8 cellular contexts compared by ENCODE assay signal in genomic region chr17:67376892-67377726, GRCh38. TPM values are rescaled to one million over a fixed set of nuclear protein-coding genes. Genes with fewer than 3 reads are reported as not detected.
DNase-seq lines count a peak whose midpoint lies in the region; ATAC-seq and TF ChIP-seq lines count a peak whose summit lies in the region.

Gene PITPNC1 (plus strand): TSS chr17:67377281.

- H3K27ac Mint-ChIP-seq in activated CD4-positive, alpha-beta T cell treated with anti-CD3 and anti-CD28 coated beads for 36 hours = peak within 1 kb of the TSS; percentile 82
- H3K27ac Mint-ChIP-seq in chondrocyte (ENCODE audit: unreplicated experiment) = peak within 1 kb of the TSS; percentile 88

- no peaks in the 10 kb centered on the region for H3K27me3 Mint-ChIP-seq in activated CD4-positive, alpha-beta T cell treated with anti-CD3 and anti-CD28 coated beads for 36 hours
- H3K27me3 Mint-ChIP-seq in chondrocyte (ENCODE audit: low read depth) = no peaks in the 10 kb centered on the region

- peak within 1 kb of the TSS; percentile 83 for H3K4me3 Mint-ChIP-seq in activated CD4-positive, alpha-beta T cell treated with anti-CD3 and anti-CD28 coated beads for 36 hours
- H3K4me3 Mint-ChIP-seq in chondrocyte (ENCODE audit: unreplicated experiment) = peak within 1 kb of the TSS; percentile 81

- CTCF ChIA-PET in activated CD4-positive, alpha-beta T cell treated with anti-CD3 and anti-CD28 coated beads for 36 hours (lab: Charles Lee) = interaction anchor here (0.6 to 8.7 kb wide), 20 partner anchors 8 to 371 kb away, joined by 3 to 171 read pairs (median 7); partner anchors contain the start of genes NOL11 and PSMD12

- in situ Hi-C loops in GM18951 (cut with MboI; ENCODE audit: low sequenced_read_pairs, unreplicated experiment) = loop anchor here (10.0 kb wide), 2 partner anchors 238 to 318 kb away; no protein-coding TSS in a partner anchor

- peaks cover 40% of the 10 kb centered on the region for H3K4me1 Mint-ChIP-seq in activated CD4-positive, alpha-beta T cell treated with anti-CD3 and anti-CD28 coated beads for 36 hours
- H3K4me1 Mint-ChIP-seq in chondrocyte (ENCODE audit: low read depth) = peaks cover 24% of the 10 kb centered on the region

- peaks cover 3% of the 10 kb centered on the region for H3K9me3 Mint-ChIP-seq in activated CD4-positive, alpha-beta T cell treated with anti-CD3 and anti-CD28 coated beads for 36 hours (ENCODE audit: low read depth)
- H3K9me3 Mint-ChIP-seq in chondrocyte (ENCODE audit: low read depth) = no peaks in the 10 kb centered on the region

- peak; percentile 70 for ATAC-seq in HG03196 (IDR thresholded peaks at IDR 0.05; ENCODE audit: unreplicated experiment)
- ATAC-seq in activated CD4-positive, alpha-beta T cell treated with anti-CD3 and anti-CD28 coated beads for 36 hours = peak; percentile 74

- intact Hi-C loops in activated CD4-positive, alpha-beta T cell treated with anti-CD3 and anti-CD28 coated beads for 36 hours (cut with DNase I, micrococcal nuclease) = loop anchor here (1.0 to 10.0 kb wide), 7 partner anchors 11 to 660 kb away; partner anchors contain the start of genes C17orf58 (in 1 of the 2), KPNA2 (in 1 of the 2), NOL11 (in 1 of the 2) and PSMD12 (in 1 of the 2)

- no peak for DNase-seq in AG09309 (ENCODE audit: low read depth)
- peak; percentile 66 for DNase-seq in NCI-H510A (lab: John Stamatoyannopoulos, UW)
- peak; percentile 94 for DNase-seq in activated CD4-positive, alpha-beta T cell treated with anti-CD3 and anti-CD28 coated beads for 36 hours
- peak; percentile 94 for DNase-seq in chondrocyte (ENCODE audit: low spot score)
- DNase-seq in kidney tubule cell (ENCODE audit: low spot score) = peak; percentile 89
- peak; percentile 50 to 85 (median 67) for DNase-seq in stimulated activated CD4-positive, alpha-beta T cell treated with anti-CD3 and anti-CD28 coated beads, Interleukin-1b, Interleukin-23, amount 100 ng/mL, for 24 hours (ENCODE audit: low read depth in 4 of 4, low spot score in 1 of 4)

- peak within 1 kb of the TSS; percentile 86 for H3K4me3 ChIP-seq in AG09309 (ENCODE audit: control insufficient read depth, low read depth, low read length)

- no peak for TF ChIP-seq CTCF in AG09309 (IDR thresholded peaks at IDR 0.05; ENCODE audit: control insufficient read depth, insufficient read depth, low read depth, low read length, missing control alignments)
- TF ChIP-seq CTCF in chondrocyte (IDR thresholded peaks at IDR 0.05) = no peak

- TF ChIP-seq POLR2A in GM18951 (IDR thresholded peaks at IDR 0.05; ENCODE audit: extremely low read depth, insufficient read depth, insufficient read length) = peak; percentile 62

- H3K36me3 Mint-ChIP-seq in activated CD4-positive, alpha-beta T cell treated with anti-CD3 and anti-CD28 coated beads for 36 hours (ENCODE audit: low read depth) = peaks cover 15% of the 10 kb centered on the region
- no peaks in the 10 kb centered on the region for H3K36me3 Mint-ChIP-seq in chondrocyte (ENCODE audit: low read depth)

- POLR2A ChIA-PET in activated CD4-positive, alpha-beta T cell treated with anti-CD3 and anti-CD28 coated beads for 36 hours (lab: Charles Lee) = interaction anchor here (0.7 to 1.5 kb wide), 5 partner anchors 12 to 64 kb away, joined by 3 to 12 read pairs (median 6); no protein-coding TSS in a partner anchor

RNA-seq across cellular contexts. Expression of gene PITPNC1, which starts in this region (rescaled TPM):
- 10 to 100 TPM; 41.6 to 56.3 TPM for total RNA-seq in activated CD4-positive, alpha-beta T cell treated with anti-CD3 and anti-CD28 coated beads for 36 hours
- 3.2 to 5.4 TPM (median 5.1 TPM) in 3 replicates for total RNA-seq in chondrocyte
